8 cellular contexts compared by ENCODE assay signal in the genomic region with DNA sequence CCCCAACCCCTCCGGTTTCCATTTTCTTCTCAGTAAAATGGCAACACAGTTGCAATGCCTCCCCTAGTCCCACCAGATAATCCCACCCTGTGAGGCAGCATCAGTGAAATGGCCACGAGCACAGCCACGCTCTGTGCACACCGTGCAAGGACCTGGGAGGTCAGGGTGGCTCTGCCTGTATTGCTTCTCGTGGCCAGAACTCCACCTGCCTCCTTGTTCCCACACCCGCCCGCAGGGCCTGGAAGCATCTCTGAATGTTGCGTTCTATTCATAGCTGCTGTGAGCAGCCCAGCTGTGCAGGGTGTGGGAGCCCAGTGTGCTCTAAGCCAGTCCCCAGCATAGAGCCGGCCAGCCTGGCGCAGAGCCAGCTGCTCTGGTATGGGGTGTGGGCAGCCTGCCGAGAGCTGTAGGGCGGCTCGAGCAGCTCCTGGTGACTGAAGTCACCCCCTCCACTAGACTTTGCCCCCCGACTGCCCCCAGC.
DNase-seq lines count a peak whose midpoint lies in the region; TF ChIP-seq lines count a peak whose summit lies in the region.

No MANE protein-coding gene starts in this region.

- H3K9ac ChIP-seq in BLaER1, result no peak overlapping the region
- H3K9ac ChIP-seq in mammary epithelial cell (ENCODE audit: insufficient read depth, low read length), result no peak overlapping the region

- H3K27me3 ChIP-seq in BLaER1 (no peaks in the 10 kb centered on the region), mammary epithelial cell (ENCODE audit: insufficient read depth, low read length) (no peaks in the 10 kb centered on the region)

- no peak overlapping the region for H2AFZ ChIP-seq in mammary epithelial cell (ENCODE audit: low read depth, low read length)

- H3K4me3 Mint-ChIP-seq in mesothelial cell of epicardium, result no peak overlapping the region

- BruUV-seq in mammary epithelial cell (replicated peaks; lab: Mats Ljungman, UMichigan), result no TSS peak

- peak; percentile 5 for DNase-seq in NCI-H1436 treated with DMSO at 0.1 percent for 48 hours (lab: John Stamatoyannopoulos, UW)
- peak; percentile 42 for DNase-seq in mammary epithelial cell
- peak; percentile 67 to 83 for DNase-seq in mesothelial cell of epicardium (ENCODE audit: low spot score in 2 of 2, unreplicated experiment in 2 of 2)
- DNase-seq in activated CD4-positive, alpha-beta T cell treated with anti-CD3 and anti-CD28 coated beads, Interleukin-2, amount 50 U/mL, for 1 hour, result no peak
- no peak for DNase-seq in SIG-M5 treated with dmso at 0.1 percent for 504 hours (lab: John Stamatoyannopoulos, UW; ENCODE audit: unreplicated experiment)
- DNase-seq in COLO829 (ENCODE audit: low spot score), result no peak
- no peak for DNase-seq in HK-2 (ENCODE audit: unreplicated experiment)

- in situ Hi-C loops in mammary epithelial cell (cut with MboI; ENCODE audit: low sequenced_read_pairs in 2 of 2), result no loop called here

- CTCF ChIA-PET in mammary epithelial cell (lab: Charles Lee; ENCODE audit: low non-redundant PET), result interaction anchor here (0.6 kb wide), 1 partner anchor 340 kb away, joined by 3 read pairs; no protein-coding TSS in a partner anchor

- H3K9me3 Mint-ChIP-seq in mesothelial cell of epicardium, result no peaks in the 10 kb centered on the region

- H3K4me3 ChIP-seq in BLaER1 (no peak overlapping the region), mammary epithelial cell (replicated peaks in 1 of 3; ENCODE audit: insufficient read depth in 1 of 3, low read depth in 2 of 3, low read length in 3 of 3) (no peak overlapping the region)

- no peaks in the 10 kb centered on the region for H3K36me3 Mint-ChIP-seq in mesothelial cell of epicardium

- H3K4me1 Mint-ChIP-seq in mesothelial cell of epicardium, result peaks cover 24% of the 10 kb centered on the region

- H3K36me3 ChIP-seq in BLaER1 (no peaks in the 10 kb centered on the region), mammary epithelial cell (ENCODE audit: insufficient read depth, low read length) (no peaks in the 10 kb centered on the region)

- H3K4me2 ChIP-seq in BLaER1, result peak overlapping the region; percentile 70
- no peak overlapping the region for H3K4me2 ChIP-seq in mammary epithelial cell (ENCODE audit: insufficient read depth, low read depth, low read length)

- no peaks in the 10 kb centered on the region for H3K27me3 Mint-ChIP-seq in mesothelial cell of epicardium (ENCODE audit: low read depth)

- TF ChIP-seq CTCF in mammary epithelial cell (conservative IDR thresholded peaks at IDR 0.05 in 1 of 2, IDR thresholded peaks at IDR 0.05 in 1 of 2; ENCODE audit: extremely low read depth in 1 of 2, insufficient read depth in 1 of 2, low read depth in 1 of 2, low read length in 2 of 2), result no peak
- no peak for TF ChIP-seq CTCF in mesothelial cell of epicardium (IDR thresholded peaks at IDR 0.05; ENCODE audit: unreplicated experiment)

- H3K4me1 ChIP-seq in BLaER1 (peaks cover 79% of the 10 kb centered on the region), mammary epithelial cell (ENCODE audit: insufficient read depth, low read length) (peaks cover 8% of the 10 kb centered on the region)

- H3K9me3 ChIP-seq in BLaER1 (no peaks in the 10 kb centered on the region), mammary epithelial cell (replicated peaks; ENCODE audit: insufficient read depth, low read length) (no peaks in the 10 kb centered on the region)

- intact Hi-C loops in mammary epithelial cell (cut with micrococcal nuclease), result loop anchor here (5.0 kb wide), 1 partner anchor 98 kb away; no protein-coding TSS in a partner anchor

- H3K79me2 ChIP-seq in mammary epithelial cell (ENCODE audit: insufficient read depth, low read length), result no peaks in the 10 kb centered on the region

- WGBS in mammary epithelial cell (ENCODE audit: low coverage, missing lambda C conversion rate), result 19% methylated on average over 9 of the region's 14 CpGs

- no peaks in the 10 kb centered on the region for H4K20me1 ChIP-seq in BLaER1
- no peaks in the 10 kb centered on the region for H4K20me1 ChIP-seq in mammary epithelial cell (ENCODE audit: insufficient read depth, low read length)

- H3K27ac ChIP-seq in BLaER1 (peak overlapping the region; percentile 56), mammary epithelial cell (ENCODE audit: insufficient read depth, low read depth, low read length) (no peak overlapping the region)

- peak overlapping the region; percentile 17 for H3K27ac Mint-ChIP-seq in mesothelial cell of epicardium

- dilution Hi-C loops in mammary epithelial cell (cut with HindIII; ENCODE audit: low sequenced_read_pairs), result no loop called here

Comparison
In these comparisons a context has a peak if more than half of its experiments do, and no peak if none do; other contexts are left out.
1. DNase-seq: peak in NCI-H1436 treated with DMSO at 0.1 percent for 48 hours (single experiment), mammary epithelial cell (single experiment) and mesothelial cell of epicardium (2 of 2); none in activated CD4-positive, alpha-beta T cell treated with anti-CD3 and anti-CD28 coated beads, Interleukin-2, amount 50 U/mL, for 1 hour (single experiment), SIG-M5 treated with dmso at 0.1 percent for 504 hours (single experiment), COLO829 (single experiment) and HK-2 (single experiment).